In the genomic region with DNA sequence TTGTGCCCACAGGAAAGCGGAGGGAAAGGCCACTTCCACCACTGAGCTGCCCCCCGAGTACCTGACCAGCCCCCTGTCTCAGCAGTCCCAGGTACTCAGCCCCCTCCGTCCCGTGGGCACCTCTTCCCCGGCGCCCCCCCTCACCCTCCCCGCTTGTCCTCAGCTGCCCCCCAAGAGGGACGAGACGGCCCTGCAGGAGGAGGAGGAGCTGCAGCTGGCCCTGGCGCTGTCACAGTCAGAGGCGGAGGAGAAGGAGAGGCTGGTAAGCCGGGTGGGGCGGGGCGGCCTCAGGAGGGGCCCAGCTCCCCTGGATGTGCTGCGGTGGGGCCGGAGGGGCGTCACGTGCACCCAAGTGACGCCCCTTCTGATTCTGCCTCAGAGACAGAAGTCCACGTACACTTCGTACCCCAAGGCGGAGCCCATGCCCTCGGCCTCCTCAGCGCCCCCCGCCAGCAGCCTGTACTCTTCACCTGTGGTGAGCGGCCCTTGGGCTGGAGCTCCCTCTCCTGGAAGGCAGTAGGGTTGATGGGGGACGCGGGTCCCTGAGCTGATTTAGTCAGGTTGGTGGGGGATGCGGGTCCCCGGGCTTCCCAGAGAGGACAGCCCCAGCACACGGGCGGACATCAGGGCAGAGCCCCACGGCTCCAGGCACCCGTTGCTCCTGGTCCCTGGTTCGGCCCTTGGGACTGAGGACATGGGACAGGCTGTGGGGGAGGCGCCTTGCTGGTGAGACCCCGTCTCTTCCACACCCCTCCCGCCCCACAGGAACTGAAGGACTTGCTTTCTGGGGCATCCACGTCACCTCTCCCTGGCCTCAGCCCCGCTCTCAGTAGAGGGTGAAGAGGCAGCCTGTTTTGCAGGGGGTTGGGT, we compare ENCODE assay signal across 1 cellular context.
A peak's percentile ranks its signal among the peaks of the same experiment; 100 is the strongest.
TF ChIP-seq lines count a peak whose summit lies in the region.

No MANE protein-coding gene starts in this region.

TF ChIP-seq in K562, 482 proteins besides CTCF, POLR2A, EP300 and RAD21:
- TF ChIP-seq, protein P1, sequence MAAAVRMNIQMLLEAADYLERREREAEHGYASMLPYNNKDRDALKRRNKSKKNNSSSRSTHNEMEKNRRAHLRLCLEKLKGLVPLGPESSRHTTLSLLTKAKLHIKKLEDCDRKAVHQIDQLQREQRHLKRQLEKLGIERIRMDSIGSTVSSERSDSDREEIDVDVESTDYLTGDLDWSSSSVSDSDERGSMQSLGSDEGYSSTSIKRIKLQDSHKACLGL (CRISPR knock-in tag; IDR thresholded peaks at IDR 0.05; ENCODE audit: borderline replicate concordance, poor library complexity, severe bottlenecking), result no peak
- TF ChIP-seq FOS (IDR thresholded peaks at IDR 0.05; ENCODE audit: extremely low read depth, insufficient read length) (no peak), GTF2F1 (IDR thresholded peaks at IDR 0.05; ENCODE audit: low read depth, low read length) (no peak), ZBTB33 (CRISPR knock-in tag; IDR thresholded peaks at IDR 0.05) (peak; percentile 96), POLR2G (IDR thresholded peaks at IDR 0.05; ENCODE audit: low read depth, low read length) (peak; percentile 42; the same call in 1 of the 2 replicates), SRSF7 (optimal IDR thresholded peaks at IDR 0.05; ENCODE audit: low read depth, low read length) (no peak), ZNF217 (CRISPR knock-in tag; IDR thresholded peaks at IDR 0.05) (no peak), HES1 (IDR thresholded peaks at IDR 0.05; ENCODE audit: low read depth) (no peak), HDAC2 (IDR thresholded peaks at IDR 0.05) (no peak), MTA2 (IDR thresholded peaks at IDR 0.05; ENCODE audit: low read depth) (no peak), RBFOX2 (IDR thresholded peaks at IDR 0.05; ENCODE audit: low read depth, low read length) (0 out of 2 replicates have a peak, but pooled peaks have one; percentile 5)
- TF ChIP-seq, protein P2, sequence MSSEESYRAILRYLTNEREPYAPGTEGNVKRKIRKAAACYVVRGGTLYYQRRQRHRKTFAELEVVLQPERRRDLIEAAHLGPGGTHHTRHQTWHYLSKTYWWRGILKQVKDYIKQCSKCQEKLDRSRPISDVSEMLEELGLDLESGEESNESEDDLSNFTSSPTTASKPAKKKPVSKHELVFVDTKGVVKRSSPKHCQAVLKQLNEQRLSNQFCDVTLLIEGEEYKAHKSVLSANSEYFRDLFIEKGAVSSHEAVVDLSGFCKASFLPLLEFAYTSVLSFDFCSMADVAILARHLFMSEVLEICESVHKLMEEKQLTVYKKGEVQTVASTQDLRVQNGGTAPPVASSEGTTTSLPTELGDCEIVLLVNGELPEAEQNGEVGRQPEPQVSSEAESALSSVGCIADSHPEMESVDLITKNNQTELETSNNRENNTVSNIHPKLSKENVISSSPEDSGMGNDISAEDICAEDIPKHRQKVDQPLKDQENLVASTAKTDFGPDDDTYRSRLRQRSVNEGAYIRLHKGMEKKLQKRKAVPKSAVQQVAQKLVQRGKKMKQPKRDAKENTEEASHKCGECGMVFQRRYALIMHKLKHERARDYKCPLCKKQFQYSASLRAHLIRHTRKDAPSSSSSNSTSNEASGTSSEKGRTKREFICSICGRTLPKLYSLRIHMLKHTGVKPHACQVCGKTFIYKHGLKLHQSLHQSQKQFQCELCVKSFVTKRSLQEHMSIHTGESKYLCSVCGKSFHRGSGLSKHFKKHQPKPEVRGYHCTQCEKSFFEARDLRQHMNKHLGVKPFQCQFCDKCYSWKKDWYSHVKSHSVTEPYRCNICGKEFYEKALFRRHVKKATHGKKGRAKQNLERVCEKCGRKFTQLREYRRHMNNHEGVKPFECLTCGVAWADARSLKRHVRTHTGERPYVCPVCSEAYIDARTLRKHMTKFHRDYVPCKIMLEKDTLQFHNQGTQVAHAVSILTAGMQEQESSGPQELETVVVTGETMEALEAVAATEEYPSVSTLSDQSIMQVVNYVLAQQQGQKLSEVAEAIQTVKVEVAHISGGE (CRISPR knock-in tag; IDR thresholded peaks at IDR 0.05), result no peak
- TF ChIP-seq, protein P3, sequence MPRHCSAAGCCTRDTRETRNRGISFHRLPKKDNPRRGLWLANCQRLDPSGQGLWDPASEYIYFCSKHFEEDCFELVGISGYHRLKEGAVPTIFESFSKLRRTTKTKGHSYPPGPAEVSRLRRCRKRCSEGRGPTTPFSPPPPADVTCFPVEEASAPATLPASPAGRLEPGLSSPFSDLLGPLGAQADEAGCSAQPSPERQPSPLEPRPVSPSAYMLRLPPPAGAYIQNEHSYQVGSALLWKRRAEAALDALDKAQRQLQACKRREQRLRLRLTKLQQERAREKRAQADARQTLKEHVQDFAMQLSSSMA (CRISPR knock-in tag; IDR thresholded peaks at IDR 0.05), result no peak
- TF ChIP-seq, protein P4, sequence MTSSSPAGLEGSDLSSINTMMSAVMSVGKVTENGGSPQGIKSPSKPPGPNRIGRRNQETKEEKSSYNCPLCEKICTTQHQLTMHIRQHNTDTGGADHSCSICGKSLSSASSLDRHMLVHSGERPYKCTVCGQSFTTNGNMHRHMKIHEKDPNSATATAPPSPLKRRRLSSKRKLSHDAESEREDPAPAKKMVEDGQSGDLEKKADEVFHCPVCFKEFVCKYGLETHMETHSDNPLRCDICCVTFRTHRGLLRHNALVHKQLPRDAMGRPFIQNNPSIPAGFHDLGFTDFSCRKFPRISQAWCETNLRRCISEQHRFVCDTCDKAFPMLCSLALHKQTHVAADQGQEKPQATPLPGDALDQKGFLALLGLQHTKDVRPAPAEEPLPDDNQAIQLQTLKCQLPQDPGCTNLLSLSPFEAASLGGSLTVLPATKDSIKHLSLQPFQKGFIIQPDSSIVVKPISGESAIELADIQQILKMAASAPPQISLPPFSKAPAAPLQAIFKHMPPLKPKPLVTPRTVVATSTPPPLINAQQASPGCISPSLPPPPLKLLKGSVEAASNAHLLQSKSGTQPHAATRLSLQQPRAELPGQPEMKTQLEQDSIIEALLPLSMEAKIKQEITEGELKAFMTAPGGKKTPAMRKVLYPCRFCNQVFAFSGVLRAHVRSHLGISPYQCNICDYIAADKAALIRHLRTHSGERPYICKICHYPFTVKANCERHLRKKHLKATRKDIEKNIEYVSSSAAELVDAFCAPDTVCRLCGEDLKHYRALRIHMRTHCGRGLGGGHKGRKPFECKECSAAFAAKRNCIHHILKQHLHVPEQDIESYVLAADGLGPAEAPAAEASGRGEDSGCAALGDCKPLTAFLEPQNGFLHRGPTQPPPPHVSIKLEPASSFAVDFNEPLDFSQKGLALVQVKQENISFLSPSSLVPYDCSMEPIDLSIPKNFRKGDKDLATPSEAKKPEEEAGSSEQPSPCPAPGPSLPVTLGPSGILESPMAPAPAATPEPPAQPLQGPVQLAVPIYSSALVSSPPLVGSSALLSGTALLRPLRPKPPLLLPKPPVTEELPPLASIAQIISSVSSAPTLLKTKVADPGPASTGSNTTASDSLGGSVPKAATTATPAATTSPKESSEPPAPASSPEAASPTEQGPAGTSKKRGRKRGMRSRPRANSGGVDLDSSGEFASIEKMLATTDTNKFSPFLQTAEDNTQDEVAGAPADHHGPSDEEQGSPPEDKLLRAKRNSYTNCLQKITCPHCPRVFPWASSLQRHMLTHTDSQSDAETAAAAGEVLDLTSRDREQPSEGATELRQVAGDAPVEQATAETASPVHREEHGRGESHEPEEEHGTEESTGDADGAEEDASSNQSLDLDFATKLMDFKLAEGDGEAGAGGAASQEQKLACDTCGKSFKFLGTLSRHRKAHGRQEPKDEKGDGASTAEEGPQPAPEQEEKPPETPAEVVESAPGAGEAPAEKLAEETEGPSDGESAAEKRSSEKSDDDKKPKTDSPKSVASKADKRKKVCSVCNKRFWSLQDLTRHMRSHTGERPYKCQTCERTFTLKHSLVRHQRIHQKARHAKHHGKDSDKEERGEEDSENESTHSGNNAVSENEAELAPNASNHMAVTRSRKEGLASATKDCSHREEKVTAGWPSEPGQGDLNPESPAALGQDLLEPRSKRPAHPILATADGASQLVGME (CRISPR knock-in tag; IDR thresholded peaks at IDR 0.05), result no peak
